15 cellular contexts compared by ENCODE assay signal in the genomic region with DNA sequence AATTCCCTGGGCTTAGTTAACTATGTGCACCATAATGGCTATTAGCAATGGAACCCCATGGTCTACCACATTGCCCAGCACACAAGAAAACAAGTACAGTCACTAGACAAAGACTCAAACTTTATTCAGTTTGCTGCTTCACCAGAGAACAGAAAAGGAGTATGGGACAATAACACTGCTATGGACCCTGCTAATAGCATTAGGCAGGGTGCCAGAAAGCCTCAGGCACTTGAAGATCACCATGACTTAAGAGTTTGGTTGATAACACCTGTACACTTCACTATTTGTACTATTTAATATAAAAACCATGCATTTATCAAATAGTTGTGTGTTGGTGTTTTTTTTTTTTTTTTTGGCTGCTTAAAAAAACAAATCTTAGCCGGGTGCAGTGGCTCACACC.
"Had no signal": no experiment of that assay in that cellular context is flagged by ENCODE, and none has a peak within 500 bp of the region (broad histone marks: within the 10 kb centered on the region; RNA-seq: fewer than 3 reads in every experiment).

No MANE protein-coding gene starts in this region.

- H3K4me3 ChIP-seq: right atrium auricular region, tibial artery had no signal

- H3K9me3 Mint-ChIP-seq: activated CD4-positive, alpha-beta T cell treated with anti-CD3 and anti-CD28 coated beads, Interleukin-2, amount 10 ng/mL, durations not matched to agents 7 days and 5 days; activated naive CD8-positive, alpha-beta T cell treated with anti-CD3 and anti-CD28 coated beads, Interleukin-2, amount 10 ng/mL, durations not matched to agents 7 days and 5 days; activated T-cell treated with anti-CD3 and anti-CD28 coated beads, Interleukin-2, amount 50 U/mL, for 24 hours; activated T-helper 2 cell treated with anti-CD3 and anti-CD28 coated beads, Interferon-gamma antibody, Interleukin-2, Interleukin-4, amounts not matched to agents 10 μg/mL and 5 μg/mL and 100 μg/mL, durations not matched to agents 14 hours and 24 hours and 36 hours; neural crest cell had no signal

- H3K27me3 ChIP-seq: right atrium auricular region, tibial artery had no signal

- DNase-seq: activated CD4-positive, alpha-beta T cell treated with anti-CD3 and anti-CD28 coated beads, Interleukin-2, amount 10 ng/mL, durations not matched to agents 7 days and 5 days; activated CD8-positive, alpha-beta T cell treated with anti-CD3 and anti-CD28 coated beads, Interleukin-2, amount 10 ng/mL, durations not matched to agents 7 days and 5 days; activated naive CD4-positive, alpha-beta T cell treated with Interleukin-2 at 50 U/mL for 16 hours; activated naive CD8-positive, alpha-beta T cell treated with anti-CD3 and anti-CD28 coated beads, Interleukin-2, amount 10 ng/mL, durations not matched to agents 7 days and 5 days; activated T-cell treated with anti-CD3 and anti-CD28 coated beads, Interleukin-2, amount 50 U/mL, for 24 hours; amygdala; stimulated activated CD4-positive, alpha-beta T cell treated with anti-CD3 and anti-CD28 coated beads, Interleukin-12 subunit alpha, Interleukin-12 subunit beta, amount 100 ng/mL, for 4 hours; stimulated activated CD4-positive, alpha-beta T cell treated with anti-CD3 and anti-CD28 coated beads, Interleukin-2, amount 100 ng/mL, for 24 hours; stimulated activated naive CD4-positive, alpha-beta T cell treated with Interleukin-2 at 50 U/mL for 16 hours; tibial artery had no signal

- ATAC-seq: activated CD8-positive, alpha-beta T cell treated with anti-CD3 and anti-CD28 coated beads, Interleukin-2, amount 10 ng/mL, durations not matched to agents 7 days and 5 days had no signal

- H3K27me3 Mint-ChIP-seq: activated CD4-positive, alpha-beta T cell treated with anti-CD3 and anti-CD28 coated beads, Interleukin-2, amount 10 ng/mL, durations not matched to agents 7 days and 5 days; activated naive CD8-positive, alpha-beta T cell treated with anti-CD3 and anti-CD28 coated beads, Interleukin-2, amount 10 ng/mL, durations not matched to agents 7 days and 5 days; activated T-cell treated with anti-CD3 and anti-CD28 coated beads, Interleukin-2, amount 50 U/mL, for 24 hours; memory B cell; progenitor cell of endocrine pancreas had no signal

- H3K4me3 Mint-ChIP-seq: activated CD4-positive, alpha-beta T cell treated with anti-CD3 and anti-CD28 coated beads, Interleukin-2, amount 10 ng/mL, durations not matched to agents 7 days and 5 days; activated CD8-positive, alpha-beta T cell treated with anti-CD3 and anti-CD28 coated beads, Interleukin-2, amount 10 ng/mL, durations not matched to agents 7 days and 5 days; activated naive CD8-positive, alpha-beta T cell treated with anti-CD3 and anti-CD28 coated beads, Interleukin-2, amount 10 ng/mL, durations not matched to agents 7 days and 5 days; activated T-cell treated with anti-CD3 and anti-CD28 coated beads, Interleukin-2, amount 50 U/mL, for 24 hours; memory B cell; neural crest cell had no signal

- H3K4me1 Mint-ChIP-seq: activated naive CD8-positive, alpha-beta T cell treated with anti-CD3 and anti-CD28 coated beads, Interleukin-2, amount 10 ng/mL, durations not matched to agents 7 days and 5 days had no signal

- H3K9me3 ChIP-seq: right atrium auricular region, tibial artery had no signal

- H3K27ac Mint-ChIP-seq: activated CD4-positive, alpha-beta T cell treated with anti-CD3 and anti-CD28 coated beads, Interleukin-2, amount 10 ng/mL, durations not matched to agents 7 days and 5 days; activated CD8-positive, alpha-beta T cell treated with anti-CD3 and anti-CD28 coated beads, Interleukin-2, amount 10 ng/mL, durations not matched to agents 7 days and 5 days; activated naive CD8-positive, alpha-beta T cell treated with anti-CD3 and anti-CD28 coated beads, Interleukin-2, amount 10 ng/mL, durations not matched to agents 7 days and 5 days; activated T-cell treated with anti-CD3 and anti-CD28 coated beads, Interleukin-2, amount 50 U/mL, for 24 hours; activated T-helper 2 cell treated with anti-CD3 and anti-CD28 coated beads, Interferon-gamma antibody, Interleukin-2, Interleukin-4, amounts not matched to agents 10 μg/mL and 5 μg/mL and 100 μg/mL, durations not matched to agents 14 hours and 24 hours and 36 hours; memory B cell; progenitor cell of endocrine pancreas had no signal

- H3K36me3 ChIP-seq: right atrium auricular region had no signal

- H3K27ac ChIP-seq: right atrium auricular region, tibial artery had no signal

- H3K36me3 Mint-ChIP-seq: activated naive CD8-positive, alpha-beta T cell treated with anti-CD3 and anti-CD28 coated beads, Interleukin-2, amount 10 ng/mL, durations not matched to agents 7 days and 5 days had no signal
